In genomic region chr10:13102002-13102794, GRCh38 we compare ENCODE assay signal across 1 cellular context.
TF ChIP-seq lines count a peak whose summit lies in the region.

No MANE protein-coding gene starts in this region.

TF ChIP-seq in HepG2, 621 proteins besides CTCF, POLR2A, EP300 and RAD21 (continued from another document and continues in another):
- 0 out of 2 replicates have a peak, but pooled peaks have one; percentile 18 for TF ChIP-seq TFDP2 (CRISPR knock-in tag; IDR thresholded peaks at IDR 0.05)
- no peak for TF ChIP-seq AGO1 (IDR thresholded peaks at IDR 0.05; ENCODE audit: low read depth, low read length, poor library complexity, severe bottlenecking)
- no peak for TF ChIP-seq SP2 (CRISPR knock-in tag; IDR thresholded peaks at IDR 0.05)
- no peak; the same call in none of the 2 replicates for TF ChIP-seq PITX1 (CRISPR knock-in tag; IDR thresholded peaks at IDR 0.05)
- peak; percentile 71 for TF ChIP-seq PBX2 (CRISPR knock-in tag; IDR thresholded peaks at IDR 0.05)
- TF ChIP-seq ZNF577 (CRISPR knock-in tag; IDR thresholded peaks at IDR 0.05; ENCODE audit: borderline replicate concordance, low read depth), result no peak
- TF ChIP-seq NFIC (IDR thresholded peaks at IDR 0.05; ENCODE audit: low read length), result no peak
- TF ChIP-seq NAIF1 (CRISPR knock-in tag; IDR thresholded peaks at IDR 0.05; ENCODE audit: borderline replicate concordance), result no peak
- TF ChIP-seq EHMT2 (IDR thresholded peaks at IDR 0.05; ENCODE audit: borderline replicate concordance, low read depth, low read length), result no peak
- TF ChIP-seq ZNF672 (CRISPR knock-in tag; IDR thresholded peaks at IDR 0.05), result no peak
- peak; percentile 35; the same call in 1 of the 2 replicates for TF ChIP-seq KDM3A (CRISPR knock-in tag; IDR thresholded peaks at IDR 0.05; ENCODE audit: low read depth)
- TF ChIP-seq ZBTB14 (CRISPR knock-in tag; IDR thresholded peaks at IDR 0.05), result no peak
- no peak for TF ChIP-seq LBX2 (CRISPR knock-in tag; IDR thresholded peaks at IDR 0.05; ENCODE audit: borderline replicate concordance)
- TF ChIP-seq MED1 (CRISPR knock-in tag; IDR thresholded peaks at IDR 0.05), result peak; percentile 41; the same call in 1 of the 2 replicates
- TF ChIP-seq CEBPZ (IDR thresholded peaks at IDR 0.05; ENCODE audit: low read length), result no peak
- no peak for TF ChIP-seq ZNF446 (CRISPR knock-in tag; IDR thresholded peaks at IDR 0.05)
- TF ChIP-seq ZNF253 (CRISPR knock-in tag; IDR thresholded peaks at IDR 0.05; ENCODE audit: borderline replicate concordance), result no peak
- no peak for TF ChIP-seq ZNF460 (CRISPR knock-in tag; IDR thresholded peaks at IDR 0.05; ENCODE audit: borderline replicate concordance)
- TF ChIP-seq ZNF496 (CRISPR knock-in tag; IDR thresholded peaks at IDR 0.05; ENCODE audit: insufficient replicate concordance), result no peak
- no peak for TF ChIP-seq YY1 (IDR thresholded peaks at IDR 0.05; ENCODE audit: insufficient read depth, insufficient replicate concordance, low read depth, low read length)
- no peak for TF ChIP-seq ZBTB20 (CRISPR knock-in tag; IDR thresholded peaks at IDR 0.05; ENCODE audit: borderline replicate concordance, low read depth)
- TF ChIP-seq ZNF891 (CRISPR knock-in tag; IDR thresholded peaks at IDR 0.05), result 0 out of 2 replicates have a peak, but pooled peaks have one; percentile 22
- TF ChIP-seq RNF219 (CRISPR knock-in tag; IDR thresholded peaks at IDR 0.05), result no peak
- TF ChIP-seq ZNF556 (CRISPR knock-in tag; IDR thresholded peaks at IDR 0.05; ENCODE audit: borderline replicate concordance), result no peak
- TF ChIP-seq ZNF331 (CRISPR knock-in tag; IDR thresholded peaks at IDR 0.05), result no peak; the same call in 1 of the 2 replicates
- TF ChIP-seq NCOA1 (CRISPR knock-in tag; IDR thresholded peaks at IDR 0.05), result peak; percentile 35; the same call in 1 of the 2 replicates
- no peak for TF ChIP-seq SMC3 (IDR thresholded peaks at IDR 0.05; ENCODE audit: low read length)
- peak; percentile 35; the same call in 1 of the 2 replicates for TF ChIP-seq THAP11 (CRISPR knock-in tag; IDR thresholded peaks at IDR 0.05)
- no peak for TF ChIP-seq ZNF101 (CRISPR knock-in tag; IDR thresholded peaks at IDR 0.05; ENCODE audit: borderline replicate concordance, low read depth)
- no peak for TF ChIP-seq ZNF12 (CRISPR knock-in tag; IDR thresholded peaks at IDR 0.05)
- 0 out of 2 replicates have a peak, but pooled peaks have one; percentile 42 for TF ChIP-seq TOPORS (CRISPR knock-in tag; IDR thresholded peaks at IDR 0.05)
- no peak for TF ChIP-seq ZNF7 (CRISPR knock-in tag; IDR thresholded peaks at IDR 0.05)
- no peak for TF ChIP-seq ZKSCAN1 (IDR thresholded peaks at IDR 0.05; ENCODE audit: low read length)
- no peak for TF ChIP-seq IRF9 (CRISPR knock-in tag; IDR thresholded peaks at IDR 0.05; ENCODE audit: borderline replicate concordance)
- TF ChIP-seq WIZ (CRISPR knock-in tag; IDR thresholded peaks at IDR 0.05), result 0 out of 2 replicates have a peak, but pooled peaks have one; percentile 31
- no peak for TF ChIP-seq RELA (CRISPR knock-in tag; IDR thresholded peaks at IDR 0.05)
- TF ChIP-seq GATA4 (IDR thresholded peaks at IDR 0.05; ENCODE audit: borderline replicate concordance, low read depth), result no peak
- no peak for TF ChIP-seq ZNF546 (CRISPR knock-in tag; conservative IDR thresholded peaks at IDR 0.05)
- peak; percentile 37; the same call in 1 of the 2 replicates for TF ChIP-seq TFE3 (CRISPR knock-in tag; IDR thresholded peaks at IDR 0.05)
- TF ChIP-seq CBX2 (IDR thresholded peaks at IDR 0.05; ENCODE audit: low read depth, low read length), result no peak
- no peak for TF ChIP-seq CBX2 (CRISPR knock-in tag; IDR thresholded peaks at IDR 0.05; ENCODE audit: low read depth)
- TF ChIP-seq BCLAF1 (IDR thresholded peaks at IDR 0.05), result no peak
- TF ChIP-seq NCOA5 (CRISPR knock-in tag; IDR thresholded peaks at IDR 0.05), result no peak
- no peak for TF ChIP-seq ZBTB37 (CRISPR knock-in tag; IDR thresholded peaks at IDR 0.05)
- TF ChIP-seq ZFY (CRISPR knock-in tag; IDR thresholded peaks at IDR 0.05), result peak; percentile 64
- TF ChIP-seq SMARCE1 (IDR thresholded peaks at IDR 0.05; ENCODE audit: borderline replicate concordance), result no peak
- TF ChIP-seq ZNF564 (CRISPR knock-in tag; IDR thresholded peaks at IDR 0.05), result no peak
- TF ChIP-seq IRF2 (CRISPR knock-in tag; IDR thresholded peaks at IDR 0.05), result no peak; the same call in 1 of the 2 replicates
- TF ChIP-seq SOX6 (IDR thresholded peaks at IDR 0.05), result no peak
- TF ChIP-seq SOX6 (CRISPR knock-in tag; IDR thresholded peaks at IDR 0.05), result peak; percentile 38; the same call in 1 of the 2 replicates
- no peak for TF ChIP-seq ZNF44 (CRISPR knock-in tag; IDR thresholded peaks at IDR 0.05)
